14 cellular contexts compared by ENCODE assay signal in the genomic region with DNA sequence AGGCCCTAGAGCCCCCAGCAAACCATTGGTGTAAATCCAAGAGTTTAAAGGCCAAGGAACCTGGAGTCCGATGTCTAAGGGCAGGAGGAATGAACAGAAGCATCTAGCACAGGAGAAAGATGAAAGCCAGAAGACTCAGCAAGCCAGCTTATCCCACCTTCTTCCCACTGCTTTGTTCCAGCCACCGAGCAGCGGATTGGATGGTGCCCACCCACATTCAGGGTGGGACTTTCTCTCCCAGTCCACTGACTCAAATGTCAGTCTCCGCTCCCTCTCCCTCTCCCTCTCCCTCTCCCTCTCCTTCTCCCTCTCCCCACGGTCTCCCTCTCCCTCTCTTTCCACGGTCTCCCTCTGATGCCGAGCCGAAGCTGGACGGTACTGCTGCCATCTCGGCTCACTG. TPM values are rescaled to one million over a fixed set of nuclear protein-coding genes. Genes with fewer than 3 reads are reported as not detected.
"Had no signal": no experiment of that assay in that cellular context is flagged by ENCODE, and none has a peak within 500 bp of the region (broad histone marks: within the 10 kb centered on the region; RNA-seq: fewer than 3 reads in every experiment).

No MANE protein-coding gene starts in this region.

RNA-seq across cellular contexts. Expression of a gene that starts 29.0 kb away (rescaled TPM):
- total RNA-seq: activated B cell treated with CpG ODN at 0.5 μM for 24 hours; activated CD4-positive, alpha-beta memory T cell treated with anti-CD3 and anti-CD28 coated beads for 36 hours; activated CD4-positive, alpha-beta memory T cell treated with anti-CD3 and anti-CD28 coated beads, Interleukin-2, amount 10 ng/mL, durations not matched to agents 7 days and 5 days; activated CD4-positive, alpha-beta T cell treated with anti-CD3 and anti-CD28 coated beads for 36 hours; activated CD4-positive, alpha-beta T cell treated with anti-CD3 and anti-CD28 coated beads, Interleukin-2, amount 10 ng/mL, durations not matched to agents 24 days and 14 days; activated CD4-positive, alpha-beta T cell treated with anti-CD3 and anti-CD28 coated beads, Interleukin-2, amount 10 ng/mL, durations not matched to agents 7 days and 5 days; activated CD8-positive, alpha-beta memory T cell treated with anti-CD3 and anti-CD28 coated beads for 36 hours; activated CD8-positive, alpha-beta memory T cell treated with anti-CD3 and anti-CD28 coated beads, Interleukin-2, amount 10 ng/mL, durations not matched to agents 7 days and 5 days; activated CD8-positive, alpha-beta T cell treated with anti-CD3 and anti-CD28 coated beads for 36 hours; activated CD8-positive, alpha-beta T cell treated with anti-CD3 and anti-CD28 coated beads, Interleukin-2, amount 10 ng/mL, durations not matched to agents 7 days and 5 days; T-helper 1 cell treated with Interleukin-12 subunit alpha and Interleukin-12 subunit beta and Interleukin-4 antibody, amounts not matched to agents 30 ng/mL and 1 ng/mL, for 36 hours; T-helper 17 cell; T-helper 2 cell treated with Interferon-gamma antibody and Interleukin-4, amounts not matched to agents 100 ng/mL and 5 ng/mL, for 36 hours had no signal

RNA-seq across cellular contexts. Expression of a gene that starts 49.8 kb away (rescaled TPM):
- total RNA-seq: activated CD8-positive, alpha-beta T cell treated with anti-CD3 and anti-CD28 coated beads, Interleukin-2, amount 10 ng/mL, durations not matched to agents 7 days and 5 days; WTC11 had no signal

RNA-seq across cellular contexts. Expression of a gene that starts 54.5 kb away (rescaled TPM):
- total RNA-seq: activated B cell treated with CpG ODN at 0.5 μM for 24 hours; activated CD4-positive, alpha-beta memory T cell treated with anti-CD3 and anti-CD28 coated beads for 36 hours; activated CD4-positive, alpha-beta memory T cell treated with anti-CD3 and anti-CD28 coated beads, Interleukin-2, amount 10 ng/mL, durations not matched to agents 7 days and 5 days; activated CD4-positive, alpha-beta T cell treated with anti-CD3 and anti-CD28 coated beads for 36 hours; activated CD4-positive, alpha-beta T cell treated with anti-CD3 and anti-CD28 coated beads, Interleukin-2, amount 10 ng/mL, durations not matched to agents 24 days and 14 days; activated CD4-positive, alpha-beta T cell treated with anti-CD3 and anti-CD28 coated beads, Interleukin-2, amount 10 ng/mL, durations not matched to agents 7 days and 5 days; activated CD8-positive, alpha-beta memory T cell treated with anti-CD3 and anti-CD28 coated beads for 36 hours; activated CD8-positive, alpha-beta memory T cell treated with anti-CD3 and anti-CD28 coated beads, Interleukin-2, amount 10 ng/mL, durations not matched to agents 7 days and 5 days; activated CD8-positive, alpha-beta T cell treated with anti-CD3 and anti-CD28 coated beads for 36 hours; activated CD8-positive, alpha-beta T cell treated with anti-CD3 and anti-CD28 coated beads, Interleukin-2, amount 10 ng/mL, durations not matched to agents 7 days and 5 days; T-helper 1 cell treated with Interleukin-12 subunit alpha and Interleukin-12 subunit beta and Interleukin-4 antibody, amounts not matched to agents 30 ng/mL and 1 ng/mL, for 36 hours; T-helper 17 cell; T-helper 2 cell treated with Interferon-gamma antibody and Interleukin-4, amounts not matched to agents 100 ng/mL and 5 ng/mL, for 36 hours; WTC11 had no signal
